ENCODE assay signal across 24 cellular contexts in the genomic region with DNA sequence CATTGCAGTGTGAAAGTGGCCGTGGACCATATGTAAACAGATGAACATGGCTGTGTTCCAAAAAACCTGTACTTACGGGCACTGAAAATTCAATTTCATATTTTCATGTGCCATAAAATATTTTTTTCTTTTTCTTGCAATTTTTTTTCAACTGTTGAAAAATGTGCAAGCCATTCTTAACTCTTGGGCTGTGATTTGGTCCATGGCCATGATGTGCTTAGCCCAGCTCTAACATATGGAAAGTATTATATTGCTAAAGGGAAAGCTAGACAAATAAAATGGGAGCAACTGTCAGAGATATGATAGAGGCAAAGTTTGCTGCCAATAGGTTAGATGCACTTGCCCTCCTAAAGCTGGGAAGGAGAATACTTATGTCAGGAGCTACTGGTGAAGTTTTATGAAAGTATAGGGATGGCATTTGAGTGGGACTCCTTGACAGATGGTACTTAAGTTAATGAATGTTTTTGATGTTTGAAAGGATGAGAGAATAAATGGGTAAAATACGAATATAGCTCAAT.
"Had no signal": no experiment of that assay in that cellular context is flagged by ENCODE, and none has a peak within 500 bp of the region (broad histone marks: within the 10 kb centered on the region; RNA-seq: fewer than 3 reads in every experiment).

No MANE protein-coding gene starts in this region.

- H3K36me3 ChIP-seq: gastrocnemius medialis, neutrophil, pancreas, right lobe of liver, thyroid gland, vagina had no signal

- H3K4me3 ChIP-seq: gastrocnemius medialis, heart left ventricle, hepatocyte, mucosa of descending colon, pancreas, right lobe of liver, thyroid gland, vagina had no signal

- DNase-seq: dorsolateral prefrontal cortex; effector CD4-positive, alpha-beta T cell; foreskin fibroblast; gastrocnemius medialis; heart left ventricle; kidney; mesenchymal stem cell; mucosa of descending colon; naive B cell; pancreas; retina; right lobe of liver; small intestine; stimulated activated CD4-positive, alpha-beta T cell treated with anti-CD3 and anti-CD28 coated beads, Interleukin-15, amount 100 ng/mL, for 24 hours; stimulated activated CD4-positive, alpha-beta T cell treated with anti-CD3 and anti-CD28 coated beads, Interleukin-2, amount 100 ng/mL, for 48 hours; stimulated activated naive CD4-positive, alpha-beta T cell; stimulated activated naive CD8-positive, alpha-beta T cell treated with anti-CD3 and anti-CD28 coated beads, Interleukin-15, amount 100 ng/mL, for 72 hours; thyroid gland; trophoblast cell had no signal

- H3K9me3 ChIP-seq: gastrocnemius medialis, heart left ventricle, mucosa of descending colon, neutrophil, pancreas, right lobe of liver, thyroid gland, vagina had no signal

- H3K27ac ChIP-seq: gastrocnemius medialis, heart left ventricle, hepatocyte, neutrophil, pancreas, right lobe of liver, thyroid gland, vagina had no signal

- H3K27me3 ChIP-seq: dorsolateral prefrontal cortex, gastrocnemius medialis, heart left ventricle, hepatocyte, neutrophil, right lobe of liver, thyroid gland, vagina had no signal

- H3K4me1 ChIP-seq: gastrocnemius medialis, pancreas, right lobe of liver, vagina had no signal

- ATAC-seq: gastrocnemius medialis; left lobe of liver; mucosa of descending colon; natural killer cell treated with Interleukin-12 subunit alpha and Interleukin-12 subunit beta and Interleukin-15 and Interleukin-18, amount 100 ng/mL, for 72 hours; pancreas; right lobe of liver; stimulated activated naive CD8-positive, alpha-beta T cell treated with anti-CD3 and anti-CD28 coated beads, Interleukin-15, amount 100 ng/mL, for 72 hours had no signal
